In the genomic region with DNA sequence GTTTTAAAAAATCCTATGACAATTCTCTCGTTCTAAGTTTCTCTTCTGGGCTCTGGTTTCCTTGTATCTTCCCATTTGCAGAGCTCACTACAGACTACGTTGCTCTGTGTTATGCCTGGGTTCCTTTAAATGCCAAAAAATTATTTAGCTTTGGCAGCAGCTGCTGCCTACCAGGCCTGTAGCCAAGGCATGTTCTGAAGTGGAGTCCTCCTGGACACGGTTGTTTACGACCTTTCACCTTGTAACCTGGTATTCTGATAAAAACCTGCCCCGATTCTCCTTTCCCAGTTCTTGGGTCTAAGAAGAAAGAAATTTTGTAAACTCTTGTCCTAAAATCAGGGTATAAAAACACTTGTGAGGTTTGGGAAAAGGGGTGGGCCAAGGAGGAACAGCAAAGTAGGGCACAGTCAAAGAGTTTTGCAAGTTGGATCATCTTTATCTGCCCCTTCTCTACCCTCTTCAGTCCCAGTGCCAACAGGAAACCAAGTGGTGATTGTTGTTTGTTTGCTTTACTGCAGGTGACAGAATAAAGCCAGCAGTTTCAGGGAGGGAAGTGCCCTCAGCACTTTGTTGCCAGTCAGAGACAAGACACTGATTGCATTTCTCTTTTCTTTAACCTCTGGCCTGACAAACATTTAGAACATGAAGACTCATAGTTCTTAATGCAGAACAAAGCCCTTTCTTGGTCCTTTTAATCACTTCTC, we compare ENCODE assay signal across 1 cellular context.
TF ChIP-seq lines count a peak whose summit lies in the region.

No MANE protein-coding gene starts in this region.

TF ChIP-seq in HepG2, 621 proteins besides CTCF, POLR2A, EP300 and RAD21:
- TF ChIP-seq MED13 (CRISPR knock-in tag; IDR thresholded peaks at IDR 0.05) (no peak), CHD4 (IDR thresholded peaks at IDR 0.05; ENCODE audit: borderline replicate concordance, low read length) (no peak), HOXA3 (CRISPR knock-in tag; IDR thresholded peaks at IDR 0.05) (no peak), HOXA5 (CRISPR knock-in tag; IDR thresholded peaks at IDR 0.05) (no peak), GATAD2A (CRISPR knock-in tag; IDR thresholded peaks at IDR 0.05) (0 out of 2 replicates have a peak, but pooled peaks have one; percentile 39), DMAP1 (CRISPR knock-in tag; IDR thresholded peaks at IDR 0.05) (no peak), PHF5A (CRISPR knock-in tag; IDR thresholded peaks at IDR 0.05; ENCODE audit: low read depth, unreplicated experiment) (no peak), ZNF33A (CRISPR knock-in tag; IDR thresholded peaks at IDR 0.05; ENCODE audit: borderline replicate concordance) (no peak), ETV5 (CRISPR knock-in tag; IDR thresholded peaks at IDR 0.05; ENCODE audit: borderline replicate concordance) (peak; percentile 20; the same call in 1 of the 2 replicates), ZNF839 (CRISPR knock-in tag; IDR thresholded peaks at IDR 0.05; ENCODE audit: borderline replicate concordance) (no peak), HNRNPH1 (optimal IDR thresholded peaks at IDR 0.05; ENCODE audit: low read depth, low read length) (no peak), NKX3-1 (CRISPR knock-in tag; IDR thresholded peaks at IDR 0.05) (no peak), AHR (CRISPR knock-in tag; IDR thresholded peaks at IDR 0.05) (no peak), HDAC2 (CRISPR knock-in tag; IDR thresholded peaks at IDR 0.05) (no peak), NFE2 (CRISPR knock-in tag; IDR thresholded peaks at IDR 0.05) (no peak), ZC3H4 (CRISPR knock-in tag; IDR thresholded peaks at IDR 0.05; ENCODE audit: borderline replicate concordance) (no peak), ZNF747 (CRISPR knock-in tag; IDR thresholded peaks at IDR 0.05; ENCODE audit: borderline replicate concordance) (no peak), FOXP1 (IDR thresholded peaks at IDR 0.05) (no peak), FOXP1 (CRISPR knock-in tag; IDR thresholded peaks at IDR 0.05) (0 out of 2 replicates have a peak, but pooled peaks have one; percentile 31), YY1 (IDR thresholded peaks at IDR 0.05; ENCODE audit: insufficient read depth, insufficient replicate concordance, low read depth, low read length) (no peak)
- TF ChIP-seq, protein P1, sequence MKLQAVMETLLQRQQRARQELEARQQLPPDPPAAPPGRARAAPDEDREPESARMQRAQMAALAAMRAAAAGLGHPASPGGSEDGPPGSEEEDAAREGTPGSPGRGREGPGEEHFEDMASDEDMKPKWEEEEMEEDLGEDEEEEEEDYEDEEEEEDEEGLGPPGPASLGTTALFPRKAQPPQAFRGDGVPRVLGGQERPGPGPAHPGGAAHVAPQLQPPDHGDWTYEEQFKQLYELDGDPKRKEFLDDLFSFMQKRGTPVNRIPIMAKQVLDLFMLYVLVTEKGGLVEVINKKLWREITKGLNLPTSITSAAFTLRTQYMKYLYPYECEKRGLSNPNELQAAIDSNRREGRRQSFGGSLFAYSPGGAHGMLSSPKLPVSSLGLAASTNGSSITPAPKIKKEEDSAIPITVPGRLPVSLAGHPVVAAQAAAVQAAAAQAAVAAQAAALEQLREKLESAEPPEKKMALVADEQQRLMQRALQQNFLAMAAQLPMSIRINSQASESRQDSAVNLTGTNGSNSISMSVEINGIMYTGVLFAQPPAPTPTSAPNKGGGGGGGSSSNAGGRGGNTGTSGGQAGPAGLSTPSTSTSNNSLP (IDR thresholded peaks at IDR 0.05; ENCODE audit: low read depth, low read length), result no peak
- TF ChIP-seq, protein P2, sequence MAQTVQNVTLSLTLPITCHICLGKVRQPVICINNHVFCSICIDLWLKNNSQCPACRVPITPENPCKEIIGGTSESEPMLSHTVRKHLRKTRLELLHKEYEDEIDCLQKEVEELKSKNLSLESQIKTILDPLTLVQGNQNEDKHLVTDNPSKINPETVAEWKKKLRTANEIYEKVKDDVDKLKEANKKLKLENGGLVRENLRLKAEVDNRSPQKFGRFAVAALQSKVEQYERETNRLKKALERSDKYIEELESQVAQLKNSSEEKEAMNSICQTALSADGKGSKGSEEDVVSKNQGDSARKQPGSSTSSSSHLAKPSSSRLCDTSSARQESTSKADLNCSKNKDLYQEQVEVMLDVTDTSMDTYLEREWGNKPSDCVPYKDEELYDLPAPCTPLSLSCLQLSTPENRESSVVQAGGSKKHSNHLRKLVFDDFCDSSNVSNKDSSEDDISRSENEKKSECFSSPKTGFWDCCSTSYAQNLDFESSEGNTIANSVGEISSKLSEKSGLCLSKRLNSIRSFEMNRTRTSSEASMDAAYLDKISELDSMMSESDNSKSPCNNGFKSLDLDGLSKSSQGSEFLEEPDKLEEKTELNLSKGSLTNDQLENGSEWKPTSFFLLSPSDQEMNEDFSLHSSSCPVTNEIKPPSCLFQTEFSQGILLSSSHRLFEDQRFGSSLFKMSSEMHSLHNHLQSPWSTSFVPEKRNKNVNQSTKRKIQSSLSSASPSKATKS (CRISPR knock-in tag; IDR thresholded peaks at IDR 0.05), result no peak
- TF ChIP-seq, protein P3, sequence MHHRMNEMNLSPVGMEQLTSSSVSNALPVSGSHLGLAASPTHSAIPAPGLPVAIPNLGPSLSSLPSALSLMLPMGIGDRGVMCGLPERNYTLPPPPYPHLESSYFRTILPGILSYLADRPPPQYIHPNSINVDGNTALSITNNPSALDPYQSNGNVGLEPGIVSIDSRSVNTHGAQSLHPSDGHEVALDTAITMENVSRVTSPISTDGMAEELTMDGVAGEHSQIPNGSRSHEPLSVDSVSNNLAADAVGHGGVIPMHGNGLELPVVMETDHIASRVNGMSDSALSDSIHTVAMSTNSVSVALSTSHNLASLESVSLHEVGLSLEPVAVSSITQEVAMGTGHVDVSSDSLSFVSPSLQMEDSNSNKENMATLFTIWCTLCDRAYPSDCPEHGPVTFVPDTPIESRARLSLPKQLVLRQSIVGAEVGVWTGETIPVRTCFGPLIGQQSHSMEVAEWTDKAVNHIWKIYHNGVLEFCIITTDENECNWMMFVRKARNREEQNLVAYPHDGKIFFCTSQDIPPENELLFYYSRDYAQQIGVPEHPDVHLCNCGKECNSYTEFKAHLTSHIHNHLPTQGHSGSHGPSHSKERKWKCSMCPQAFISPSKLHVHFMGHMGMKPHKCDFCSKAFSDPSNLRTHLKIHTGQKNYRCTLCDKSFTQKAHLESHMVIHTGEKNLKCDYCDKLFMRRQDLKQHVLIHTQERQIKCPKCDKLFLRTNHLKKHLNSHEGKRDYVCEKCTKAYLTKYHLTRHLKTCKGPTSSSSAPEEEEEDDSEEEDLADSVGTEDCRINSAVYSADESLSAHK (CRISPR knock-in tag; IDR thresholded peaks at IDR 0.05; ENCODE audit: borderline replicate concordance), result no peak
- TF ChIP-seq, protein P4, sequence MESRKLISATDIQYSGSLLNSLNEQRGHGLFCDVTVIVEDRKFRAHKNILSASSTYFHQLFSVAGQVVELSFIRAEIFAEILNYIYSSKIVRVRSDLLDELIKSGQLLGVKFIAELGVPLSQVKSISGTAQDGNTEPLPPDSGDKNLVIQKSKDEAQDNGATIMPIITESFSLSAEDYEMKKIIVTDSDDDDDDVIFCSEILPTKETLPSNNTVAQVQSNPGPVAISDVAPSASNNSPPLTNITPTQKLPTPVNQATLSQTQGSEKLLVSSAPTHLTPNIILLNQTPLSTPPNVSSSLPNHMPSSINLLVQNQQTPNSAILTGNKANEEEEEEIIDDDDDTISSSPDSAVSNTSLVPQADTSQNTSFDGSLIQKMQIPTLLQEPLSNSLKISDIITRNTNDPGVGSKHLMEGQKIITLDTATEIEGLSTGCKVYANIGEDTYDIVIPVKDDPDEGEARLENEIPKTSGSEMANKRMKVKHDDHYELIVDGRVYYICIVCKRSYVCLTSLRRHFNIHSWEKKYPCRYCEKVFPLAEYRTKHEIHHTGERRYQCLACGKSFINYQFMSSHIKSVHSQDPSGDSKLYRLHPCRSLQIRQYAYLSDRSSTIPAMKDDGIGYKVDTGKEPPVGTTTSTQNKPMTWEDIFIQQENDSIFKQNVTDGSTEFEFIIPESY (CRISPR knock-in tag; IDR thresholded peaks at IDR 0.05), result no peak
- TF ChIP-seq, protein P5, sequence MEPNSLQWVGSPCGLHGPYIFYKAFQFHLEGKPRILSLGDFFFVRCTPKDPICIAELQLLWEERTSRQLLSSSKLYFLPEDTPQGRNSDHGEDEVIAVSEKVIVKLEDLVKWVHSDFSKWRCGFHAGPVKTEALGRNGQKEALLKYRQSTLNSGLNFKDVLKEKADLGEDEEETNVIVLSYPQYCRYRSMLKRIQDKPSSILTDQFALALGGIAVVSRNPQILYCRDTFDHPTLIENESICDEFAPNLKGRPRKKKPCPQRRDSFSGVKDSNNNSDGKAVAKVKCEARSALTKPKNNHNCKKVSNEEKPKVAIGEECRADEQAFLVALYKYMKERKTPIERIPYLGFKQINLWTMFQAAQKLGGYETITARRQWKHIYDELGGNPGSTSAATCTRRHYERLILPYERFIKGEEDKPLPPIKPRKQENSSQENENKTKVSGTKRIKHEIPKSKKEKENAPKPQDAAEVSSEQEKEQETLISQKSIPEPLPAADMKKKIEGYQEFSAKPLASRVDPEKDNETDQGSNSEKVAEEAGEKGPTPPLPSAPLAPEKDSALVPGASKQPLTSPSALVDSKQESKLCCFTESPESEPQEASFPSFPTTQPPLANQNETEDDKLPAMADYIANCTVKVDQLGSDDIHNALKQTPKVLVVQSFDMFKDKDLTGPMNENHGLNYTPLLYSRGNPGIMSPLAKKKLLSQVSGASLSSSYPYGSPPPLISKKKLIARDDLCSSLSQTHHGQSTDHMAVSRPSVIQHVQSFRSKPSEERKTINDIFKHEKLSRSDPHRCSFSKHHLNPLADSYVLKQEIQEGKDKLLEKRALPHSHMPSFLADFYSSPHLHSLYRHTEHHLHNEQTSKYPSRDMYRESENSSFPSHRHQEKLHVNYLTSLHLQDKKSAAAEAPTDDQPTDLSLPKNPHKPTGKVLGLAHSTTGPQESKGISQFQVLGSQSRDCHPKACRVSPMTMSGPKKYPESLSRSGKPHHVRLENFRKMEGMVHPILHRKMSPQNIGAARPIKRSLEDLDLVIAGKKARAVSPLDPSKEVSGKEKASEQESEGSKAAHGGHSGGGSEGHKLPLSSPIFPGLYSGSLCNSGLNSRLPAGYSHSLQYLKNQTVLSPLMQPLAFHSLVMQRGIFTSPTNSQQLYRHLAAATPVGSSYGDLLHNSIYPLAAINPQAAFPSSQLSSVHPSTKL (CRISPR knock-in tag; IDR thresholded peaks at IDR 0.05), result peak; percentile 13; the same call in 1 of the 2 replicates
